Comparison of ENCODE assay signal across 13 cellular contexts in the genomic region with DNA sequence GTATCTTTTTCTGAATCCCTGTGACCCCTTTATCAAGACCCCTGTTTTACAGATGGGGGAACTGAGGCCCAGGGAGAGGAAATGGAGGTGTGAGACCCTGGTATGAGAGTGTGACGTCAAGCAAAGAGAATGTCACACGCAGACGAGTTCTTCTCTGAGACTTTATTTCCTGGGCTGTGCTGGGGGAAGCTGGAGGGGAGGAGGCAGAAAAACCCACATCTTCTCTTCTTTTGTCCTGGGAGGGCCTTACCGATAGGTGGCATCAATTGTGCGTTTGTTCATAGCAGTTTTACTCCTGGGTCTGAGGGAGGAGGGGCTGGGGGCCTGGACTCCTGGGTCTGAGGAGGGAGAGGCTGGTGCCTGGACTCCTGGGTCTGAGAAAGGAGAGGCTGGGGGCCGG. TPM values are rescaled to one million over a fixed set of nuclear protein-coding genes. Genes with fewer than 3 reads are reported as not detected.
DNase-seq lines count a peak whose midpoint lies in the region; ATAC-seq, FAIRE-seq and TF ChIP-seq lines count a peak whose summit lies in the region.
"Had no signal": no experiment of that assay in that cellular context is flagged by ENCODE, and none has a peak within 500 bp of the region (broad histone marks: within the 10 kb centered on the region; RNA-seq: fewer than 3 reads in every experiment).

No MANE protein-coding gene starts in this region.

- ATAC-seq in naive B cell (ENCODE audit: low read depth in 2 of 2) (peak; percentile 29 to 40), HG03135 (IDR thresholded peaks at IDR 0.05; ENCODE audit: unreplicated experiment) (no peak)
- ATAC-seq: natural killer cell treated with Interleukin-12 subunit alpha and Interleukin-12 subunit beta and Interleukin-15 and Interleukin-18, amount 100 ng/mL, for 72 hours had no signal

- peaks cover 10 to 25% (median 21%) of the 10 kb centered on the region in 3 donors for H3K4me1 Mint-ChIP-seq in naive B cell

- no peak overlapping the region for H3K27ac ChIP-seq in dorsolateral prefrontal cortex
- H3K27ac ChIP-seq: coronary artery, testis had no signal

- no peak for FAIRE-seq in H54 (lab: Jason Lieb, UNC)

- TF ChIP-seq POLR2A in H54 (IDR thresholded peaks at IDR 0.05; ENCODE audit: low read depth, low read length) = no peak

- H3K4me3 Mint-ChIP-seq in naive B cell = peak overlapping the region in 2 of 8 donors; percentile 42 to 59
- H3K4me3 Mint-ChIP-seq: HFFc6; natural killer cell treated with Interleukin-12 subunit alpha and Interleukin-12 subunit beta and Interleukin-15 and Interleukin-18, amount 100 ng/mL, for 72 hours had no signal

- peaks cover 2 to 11% of the 10 kb centered on the region in 2 donors for H3K36me3 Mint-ChIP-seq in naive B cell

- intact Hi-C loops in dorsolateral prefrontal cortex (cut with DNase I) = no loop called here

- no peak for TF ChIP-seq CTCF in dorsolateral prefrontal cortex (IDR thresholded peaks at IDR 0.05 in 54 of 56, conservative IDR thresholded peaks at IDR 0.05 in 2 of 56; ENCODE audit: low read depth in 1 of 56, partially characterized antibody in 56 of 56)

- DNase-seq in ELF-1 (ENCODE audit: low read depth, low spot score) = peak; percentile 49
- DNase-seq in H54 (ENCODE audit: insufficient read length, low spot score) = peak; percentile 58
- peak; percentile 74 for DNase-seq in RPMI8226
- no peak for DNase-seq in naive B cell
- no peak for DNase-seq in NCI-H2196 (lab: John Stamatoyannopoulos, UW; ENCODE audit: unreplicated experiment)
- no peak for DNase-seq in dorsolateral prefrontal cortex
- DNase-seq: HFFc6, NCI-H524, T-helper 9 cell, testis had no signal

- H3K27ac Mint-ChIP-seq in naive B cell = peak overlapping the region in 2 of 6 donors; percentile 28 to 54
- H3K27ac Mint-ChIP-seq: HFFc6; natural killer cell treated with Interleukin-12 subunit alpha and Interleukin-12 subunit beta and Interleukin-15 and Interleukin-18, amount 100 ng/mL, for 72 hours had no signal

- H3K27me3 ChIP-seq in dorsolateral prefrontal cortex = peaks cover 0 to 36% (median 6%) of the 10 kb centered on the region in 45 donors
- H3K27me3 ChIP-seq: testis had no signal

- H3K27me3 Mint-ChIP-seq in naive B cell = peaks cover 13 to 45% (median 43%) of the 10 kb centered on the region in 3 donors

- H3K9me3 Mint-ChIP-seq in naive B cell = peaks cover 5 to 21% (median 15%) of the 10 kb centered on the region in 7 donors
- H3K9me3 Mint-ChIP-seq: HFFc6 had no signal

- H3K4me3 ChIP-seq in dorsolateral prefrontal cortex = no peak overlapping the region
- H3K4me3 ChIP-seq: coronary artery, testis had no signal

RNA-seq across cellular contexts. Expression of gene KLK15, which starts 4.9 kb away (rescaled TPM):
- not detected for polyA plus RNA-seq in naive B cell (ENCODE audit: low read depth in 6 of 6)
- total RNA-seq in dorsolateral prefrontal cortex = not detected
- total RNA-seq: HFFc6; natural killer cell treated with Interleukin-12 subunit alpha and Interleukin-12 subunit beta and Interleukin-15 and Interleukin-18, amount 100 ng/mL, for 72 hours had no signal

RNA-seq across cellular contexts. Expression of gene KLK1, which starts 14.7 kb away (rescaled TPM):
- polyA plus RNA-seq in naive B cell (ENCODE audit: low read depth in 6 of 6) = 1 to 10 TPM; 1.2 to 6.7 (median 2.0) TPM
- under 1 TPM in 6 of 120 experiments, not detected in 114; 0.52 to 0.88 (median 0.76) TPM for total RNA-seq in dorsolateral prefrontal cortex
- total RNA-seq: HFFc6; natural killer cell treated with Interleukin-12 subunit alpha and Interleukin-12 subunit beta and Interleukin-15 and Interleukin-18, amount 100 ng/mL, for 72 hours had no signal

RNA-seq across cellular contexts. Expression of gene KLK3, which starts 16.5 kb away (rescaled TPM):
- not detected for polyA plus RNA-seq in naive B cell (ENCODE audit: low read depth in 6 of 6)
- under 1 TPM in 3 of 120 experiments, not detected in 117; 0.34 to 0.56 (median 0.44) TPM for total RNA-seq in dorsolateral prefrontal cortex
- total RNA-seq: HFFc6; natural killer cell treated with Interleukin-12 subunit alpha and Interleukin-12 subunit beta and Interleukin-15 and Interleukin-18, amount 100 ng/mL, for 72 hours had no signal

RNA-seq across cellular contexts. Expression of gene KLK2, which starts 35.0 kb away (rescaled TPM):
- under 1 TPM in 2 of 6 donors, not detected in 4; 0.36 to 0.47 TPM for polyA plus RNA-seq in naive B cell (ENCODE audit: low read depth in 6 of 6)
- 1 to 10 TPM in 1 of 120 experiments, under 1 TPM in 7, not detected in 112; 0.17 to 1.5 (median 0.57) TPM for total RNA-seq in dorsolateral prefrontal cortex
- total RNA-seq: HFFc6; natural killer cell treated with Interleukin-12 subunit alpha and Interleukin-12 subunit beta and Interleukin-15 and Interleukin-18, amount 100 ng/mL, for 72 hours had no signal

RNA-seq across cellular contexts. Expression of gene ACP4, which starts 48.0 kb away (rescaled TPM):
- not detected for polyA plus RNA-seq in naive B cell (ENCODE audit: low read depth in 6 of 6)
- total RNA-seq in dorsolateral prefrontal cortex = not detected
- total RNA-seq: HFFc6; natural killer cell treated with Interleukin-12 subunit alpha and Interleukin-12 subunit beta and Interleukin-15 and Interleukin-18, amount 100 ng/mL, for 72 hours had no signal

Comparison
In these comparisons a context has a peak if more than half of its experiments do, and no peak if none do; other contexts are left out.
1. DNase-seq: peak in ELF-1 (single experiment), H54 (single experiment) and RPMI8226 (single experiment); none in naive B cell (single experiment), NCI-H2196 (single experiment) and dorsolateral prefrontal cortex (0 of 10).